Comparison of ENCODE assay signal across 26 cellular contexts in the genomic region with DNA sequence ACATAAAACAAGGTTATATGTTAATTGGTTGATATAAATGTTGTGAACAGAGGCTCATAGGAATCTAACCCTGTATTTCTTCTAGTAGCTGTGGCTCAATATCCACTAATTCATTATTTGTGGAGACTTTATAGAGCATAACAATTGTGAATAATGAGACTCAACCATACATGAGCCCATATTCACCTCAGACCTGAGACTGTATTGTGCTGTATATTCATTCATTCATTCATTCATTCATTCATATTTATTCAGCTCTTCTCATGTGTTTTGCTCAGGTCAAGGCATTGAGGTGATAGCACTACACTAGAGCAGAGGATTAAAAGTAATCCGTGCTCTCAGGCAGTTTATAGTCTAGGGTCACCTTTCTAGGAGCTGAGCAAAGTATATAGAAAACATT.
"Had no signal": no experiment of that assay in that cellular context is flagged by ENCODE, and none has a peak within 500 bp of the region (broad histone marks: within the 10 kb centered on the region; RNA-seq: fewer than 3 reads in every experiment).

No MANE protein-coding gene starts in this region.

- H3K4me3 ChIP-seq: stomach, suprapubic skin, testis, thoracic aorta, thyroid gland, tibial artery, tibial nerve, transverse colon, upper lobe of left lung, upper lobe of right lung, uterus, vagina had no signal

- H3K27ac ChIP-seq: stomach, suprapubic skin, testis, thoracic aorta, thyroid gland, tibial artery, tibial nerve, transverse colon, upper lobe of left lung, upper lobe of right lung, uterus, vagina had no signal

- H3K27me3 ChIP-seq: stomach, suprapubic skin, testis, thyroid gland, tibial artery, tibial nerve, transverse colon, upper lobe of left lung, upper lobe of right lung, uterus, vagina had no signal

- FAIRE-seq: urothelium cell line had no signal

- H3K9me3 ChIP-seq: stomach, suprapubic skin, testis, thoracic aorta, thyroid gland, tibial artery, transverse colon, upper lobe of left lung, upper lobe of right lung, uterus, vagina had no signal

- DNase-seq: stimulated activated CD4-positive, alpha-beta T cell treated with anti-CD3 and anti-CD28 coated beads, Interleukin-2, amount 100 ng/mL, for 48 hours; stimulated activated CD4-positive, alpha-beta T cell treated with anti-CD3 and anti-CD28 coated beads, Interleukin-4, amount 100 ng/mL, for 1 hour; stimulated activated CD4-positive, alpha-beta T cell treated with anti-CD3 and anti-CD28 coated beads, Interleukin-4, amount 100 ng/mL, for 24 hours; stimulated activated CD4-positive, alpha-beta T cell treated with anti-CD3 and anti-CD28 coated beads, Interleukin-4, amount 100 ng/mL, for 4 hours; stimulated activated CD8-positive, alpha-beta memory T cell treated with anti-CD3 and anti-CD28 coated beads, Interleukin-4, amount 100 ng/mL, for 48 hours; stimulated activated naive B cell treated with anti-CD40 and anti-IgM and Interleukin-4, amounts not matched to agents 10 μg/mL and 1 μg/mL and 100 μg/mL, for 72 hours; stimulated activated naive CD4-positive, alpha-beta T cell; stimulated activated naive CD4-positive, alpha-beta T cell treated with Interleukin-2 at 50 U/mL for 16 hours; stimulated activated naive CD8-positive, alpha-beta T cell treated with anti-CD3 and anti-CD28 coated beads, Interleukin-15, amount 100 ng/mL, for 72 hours; stimulated activated naive CD8-positive, alpha-beta T cell treated with anti-CD3 and anti-CD28 coated beads, Interleukin-15, Interleukin-2, amounts not matched to agents 100 U/mL and 50 U/mL, for 24 hours; stomach; substantia nigra; testis; thyroid gland; tibial artery; transverse colon; trophoblast cell; upper lobe of left lung; upper lobe of right lung; uterus had no signal

- ATAC-seq: stimulated activated memory B cell treated with anti-CD40 and anti-IgM and Interleukin-4, amounts not matched to agents 10 μg/mL and 1 μg/mL and 100 μg/mL, for 72 hours; stimulated activated naive B cell treated with anti-CD40 and anti-IgM and Interleukin-4, amounts not matched to agents 10 μg/mL and 1 μg/mL and 100 μg/mL, for 72 hours; stimulated activated naive CD8-positive, alpha-beta T cell treated with anti-CD3 and anti-CD28 coated beads, Interleukin-15, amount 100 ng/mL, for 72 hours; stimulated activated naive CD8-positive, alpha-beta T cell treated with anti-CD3 and anti-CD28 coated beads, Interleukin-15, Interleukin-2, amounts not matched to agents 100 U/mL and 50 U/mL, for 24 hours; upper lobe of right lung had no signal

- H3K4me1 ChIP-seq: stomach, suprapubic skin, testis, tibial artery, tibial nerve, transverse colon, upper lobe of left lung, upper lobe of right lung, uterus, vagina had no signal

- H3K36me3 ChIP-seq: stomach, suprapubic skin, thoracic aorta, thyroid gland, tibial artery, tibial nerve, transverse colon, upper lobe of left lung, upper lobe of right lung, uterus, vagina had no signal
